Comparison of ENCODE assay signal across 38 cellular contexts in the genomic region with DNA sequence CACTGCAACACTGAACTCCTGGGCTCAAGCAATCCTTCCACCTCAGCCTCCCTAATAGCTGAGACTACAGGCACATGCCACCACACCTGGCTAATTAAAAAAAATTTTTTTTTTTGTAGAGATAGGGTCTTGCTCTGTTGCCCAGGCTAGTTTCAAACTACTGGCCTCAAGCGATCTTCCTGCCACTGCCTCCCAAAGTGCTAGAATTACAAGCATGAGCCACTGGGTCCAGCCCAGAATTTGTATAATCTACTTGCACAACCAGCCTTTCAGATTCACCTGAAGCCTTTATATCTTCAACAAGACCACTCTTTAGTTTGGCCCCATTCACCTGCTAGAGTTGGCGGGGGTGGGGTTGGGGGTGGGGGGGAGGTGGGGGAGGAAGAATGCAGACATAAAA.
"Had no signal": no experiment of that assay in that cellular context is flagged by ENCODE, and none has a peak within 500 bp of the region (broad histone marks: within the 10 kb centered on the region; RNA-seq: fewer than 3 reads in every experiment).

No MANE protein-coding gene starts in this region.

- H3K4me3 Mint-ChIP-seq: activated naive CD4-positive, alpha-beta T cell treated with anti-CD3 and anti-CD28 coated beads for 36 hours; activated naive CD4-positive, alpha-beta T cell treated with anti-CD3 and anti-CD28 coated beads, Interleukin-2, amount 50 U/mL, for 24 hours; activated naive CD8-positive, alpha-beta T cell; activated naive CD8-positive, alpha-beta T cell treated with anti-CD3 and anti-CD28 coated beads for 36 hours; activated naive CD8-positive, alpha-beta T cell treated with anti-CD3 and anti-CD28 coated beads, Interleukin-2, amount 10 ng/mL, durations not matched to agents 7 days and 5 days; activated naive CD8-positive, alpha-beta T cell treated with anti-CD3 and anti-CD28 coated beads, Interleukin-2, amount 50 U/mL, for 24 hours; activated T-cell treated with anti-CD3 and anti-CD28 coated beads, Interleukin-2, amount 50 U/mL, for 24 hours; activated T-cell treated with anti-CD3 and anti-CD28 coated beads, Interleukin-2, amount 50 U/mL, for 4 hours; activated T-cell treated with anti-CD3 and anti-CD28 coated beads, Interleukin-2, amount 50 U/mL, for 72 hours; activated T-helper 1 cell treated with anti-CD3 and anti-CD28 coated beads, Interleukin-12 subunit alpha, Interleukin-12 subunit beta, Interleukin-2, Interleukin-4 antibody, amounts not matched to agents 30 ng/mL and 10 ng/mL and 1 ng/mL, durations not matched to agents 14 hours and 24 hours and 36 hours; activated T-helper 17 cell treated with anti-CD3 and anti-CD28 coated beads, Interleukin-2, amount 50 U/mL, for 72 hours; brain; central memory CD8-positive, alpha-beta T cell had no signal

- H3K36me3 ChIP-seq: adrenal gland, ascending aorta, brain microvascular endothelial cell, breast epithelium, cardiac muscle cell had no signal

- H3K27ac Mint-ChIP-seq: activated naive CD4-positive, alpha-beta T cell treated with anti-CD3 and anti-CD28 coated beads for 36 hours; activated naive CD4-positive, alpha-beta T cell treated with anti-CD3 and anti-CD28 coated beads, Interleukin-2, amount 50 U/mL, for 24 hours; activated naive CD4-positive, alpha-beta T cell treated with anti-CD3 and anti-CD28 coated beads, Interleukin-2, amount 50 U/mL, for 72 hours; activated naive CD8-positive, alpha-beta T cell; activated naive CD8-positive, alpha-beta T cell treated with anti-CD3 and anti-CD28 coated beads for 36 hours; activated naive CD8-positive, alpha-beta T cell treated with anti-CD3 and anti-CD28 coated beads, Interleukin-2, amount 10 ng/mL, durations not matched to agents 7 days and 5 days; activated naive CD8-positive, alpha-beta T cell treated with anti-CD3 and anti-CD28 coated beads, Interleukin-2, amount 50 U/mL, for 24 hours; activated T-cell treated with anti-CD3 and anti-CD28 coated beads, Interleukin-2, amount 50 U/mL, for 24 hours; activated T-cell treated with anti-CD3 and anti-CD28 coated beads, Interleukin-2, amount 50 U/mL, for 72 hours; activated T-helper 1 cell treated with anti-CD3 and anti-CD28 coated beads, Interleukin-12 subunit alpha, Interleukin-12 subunit beta, Interleukin-2, Interleukin-4 antibody, amounts not matched to agents 30 ng/mL and 10 ng/mL and 1 ng/mL, durations not matched to agents 14 hours and 24 hours and 36 hours; activated T-helper 17 cell treated with anti-CD3 and anti-CD28 coated beads, Interleukin-2, amount 50 U/mL, for 72 hours; activated T-helper 2 cell treated with anti-CD3 and anti-CD28 coated beads, Interferon-gamma antibody, Interleukin-2, Interleukin-4, amounts not matched to agents 10 μg/mL and 5 μg/mL and 100 μg/mL, durations not matched to agents 14 hours and 24 hours and 36 hours; brain had no signal

- H3K36me3 Mint-ChIP-seq: activated naive CD4-positive, alpha-beta T cell treated with anti-CD3 and anti-CD28 coated beads, Interleukin-2, amount 50 U/mL, for 24 hours; activated naive CD8-positive, alpha-beta T cell treated with anti-CD3 and anti-CD28 coated beads for 36 hours; activated naive CD8-positive, alpha-beta T cell treated with anti-CD3 and anti-CD28 coated beads, Interleukin-2, amount 10 ng/mL, durations not matched to agents 7 days and 5 days; brain had no signal

- ATAC-seq: activated naive CD4-positive, alpha-beta T cell treated with anti-CD3 and anti-CD28 coated beads, Interleukin-2, amount 50 U/mL, for 72 hours; activated naive CD8-positive, alpha-beta T cell treated with anti-CD3 and anti-CD28 coated beads, Interleukin-2, amount 50 U/mL, for 24 hours; activated T-cell treated with anti-CD3 and anti-CD28 coated beads, Interleukin-2, amount 50 U/mL, for 4 hours; activated T-cell treated with anti-CD3 and anti-CD28 coated beads, Interleukin-2, amount 50 U/mL, for 72 hours; activated T-helper 17 cell treated with anti-CD3 and anti-CD28 coated beads, Interleukin-2, amount 50 U/mL, for 72 hours; body of pancreas had no signal

- H3K4me3 ChIP-seq: adrenal gland, ascending aorta, body of pancreas, breast epithelium, cardiac muscle cell had no signal

- H3K27me3 ChIP-seq: adrenal gland, ascending aorta, body of pancreas, brain microvascular endothelial cell, breast epithelium, cardiac muscle cell had no signal

- H3K27ac ChIP-seq: adrenal gland, ascending aorta, body of pancreas, brain microvascular endothelial cell, breast epithelium, cardiac muscle cell had no signal

- DNase-seq: activated effector memory CD4-positive, alpha-beta T cell treated with anti-CD3 and anti-CD28 coated beads, Interleukin-2, amount 50 U/mL, for 16 hours; activated effector memory CD4-positive, alpha-beta T cell treated with Interleukin-2 at 50 U/mL for 16 hours; activated gamma-delta T cell; activated gamma-delta T cell treated with Interleukin-2 at 50 U/mL for 16 hours; activated naive CD4-positive, alpha-beta T cell; activated naive CD4-positive, alpha-beta T cell treated with anti-CD3 and anti-CD28 coated beads for 36 hours; activated naive CD4-positive, alpha-beta T cell treated with anti-CD3 and anti-CD28 coated beads, Interleukin-2, amount 50 U/mL, for 16 hours; activated naive CD4-positive, alpha-beta T cell treated with Interleukin-2 at 50 U/mL for 16 hours; activated naive CD8-positive, alpha-beta T cell treated with anti-CD3 and anti-CD28 coated beads for 36 hours; activated naive CD8-positive, alpha-beta T cell treated with anti-CD3 and anti-CD28 coated beads, Interleukin-2, amount 10 ng/mL, durations not matched to agents 7 days and 5 days; activated naive CD8-positive, alpha-beta T cell treated with anti-CD3 and anti-CD28 coated beads, Interleukin-2, amount 50 U/mL, for 24 hours; activated T-cell treated with anti-CD3 and anti-CD28 coated beads for 4 hours; activated T-cell treated with anti-CD3 and anti-CD28 coated beads, Interleukin-2, amount 50 U/mL, for 1 hour; activated T-cell treated with anti-CD3 and anti-CD28 coated beads, Interleukin-2, amount 50 U/mL, for 24 hours; activated T-cell treated with anti-CD3 and anti-CD28 coated beads, Interleukin-2, amount 50 U/mL, for 4 hours; activated T-cell treated with anti-CD3 and anti-CD28 coated beads, Interleukin-2, amount 50 U/mL, for 48 hours; activated T-cell treated with anti-CD3 and anti-CD28 coated beads, Interleukin-2, amount 50 U/mL, for 72 hours; adrenal gland; amniotic stem cell; amygdala; anterior cingulate cortex; aorta; body of pancreas; brain microvascular endothelial cell; caudate nucleus; central memory CD4-positive, alpha-beta T cell; cerebellar nuclear complex had no signal

- H3K9me3 ChIP-seq: adrenal gland, ascending aorta, body of pancreas, breast epithelium had no signal

- H3K9me3 Mint-ChIP-seq: activated naive CD4-positive, alpha-beta T cell treated with anti-CD3 and anti-CD28 coated beads for 36 hours; activated naive CD4-positive, alpha-beta T cell treated with anti-CD3 and anti-CD28 coated beads, Interleukin-2, amount 50 U/mL, for 24 hours; activated naive CD4-positive, alpha-beta T cell treated with anti-CD3 and anti-CD28 coated beads, Interleukin-2, amount 50 U/mL, for 72 hours; activated naive CD8-positive, alpha-beta T cell treated with anti-CD3 and anti-CD28 coated beads for 36 hours; activated naive CD8-positive, alpha-beta T cell treated with anti-CD3 and anti-CD28 coated beads, Interleukin-2, amount 10 ng/mL, durations not matched to agents 7 days and 5 days; activated naive CD8-positive, alpha-beta T cell treated with anti-CD3 and anti-CD28 coated beads, Interleukin-2, amount 50 U/mL, for 24 hours; activated T-cell treated with anti-CD3 and anti-CD28 coated beads, Interleukin-2, amount 50 U/mL, for 24 hours; activated T-cell treated with anti-CD3 and anti-CD28 coated beads, Interleukin-2, amount 50 U/mL, for 72 hours; activated T-helper 1 cell treated with anti-CD3 and anti-CD28 coated beads, Interleukin-12 subunit alpha, Interleukin-12 subunit beta, Interleukin-2, Interleukin-4 antibody, amounts not matched to agents 30 ng/mL and 10 ng/mL and 1 ng/mL, durations not matched to agents 14 hours and 24 hours and 36 hours; activated T-helper 17 cell treated with anti-CD3 and anti-CD28 coated beads, Interleukin-2, amount 50 U/mL, for 72 hours; activated T-helper 2 cell treated with anti-CD3 and anti-CD28 coated beads, Interferon-gamma antibody, Interleukin-2, Interleukin-4, amounts not matched to agents 10 μg/mL and 5 μg/mL and 100 μg/mL, durations not matched to agents 14 hours and 24 hours and 36 hours; central memory CD8-positive, alpha-beta T cell had no signal

- H3K4me1 ChIP-seq: body of pancreas, breast epithelium had no signal
